In genomic region chr7:47405921-47406765, GRCh38 we compare ENCODE assay signal across 9 cellular contexts.
DNase-seq lines count a peak whose midpoint lies in the region; ATAC-seq, FAIRE-seq and TF ChIP-seq lines count a peak whose summit lies in the region.
"Had no signal": no experiment of that assay in that cellular context is flagged by ENCODE, and none has a peak within 500 bp of the region (broad histone marks: within the 10 kb centered on the region; RNA-seq: fewer than 3 reads in every experiment).

No MANE protein-coding gene starts in this region.

- no peaks in the 10 kb centered on the region for H3K27me3 Mint-ChIP-seq in activated CD8-positive, alpha-beta memory T cell treated with anti-CD3 and anti-CD28 coated beads, Interleukin-2, amount 10 ng/mL, durations not matched to agents 7 days and 5 days

- no peaks in the 10 kb centered on the region for H3K9me3 Mint-ChIP-seq in activated CD8-positive, alpha-beta memory T cell treated with anti-CD3 and anti-CD28 coated beads, Interleukin-2, amount 10 ng/mL, durations not matched to agents 7 days and 5 days (ENCODE audit: low read depth)

- no peaks in the 10 kb centered on the region for H3K9me3 ChIP-seq in HEK293 (ENCODE audit: control insufficient read depth, insufficient read depth, low read depth, low read length)
- H3K9me3 ChIP-seq in small intestine (ENCODE audit: control insufficient read depth, low read depth), result no peaks in the 10 kb centered on the region

- CTCF ChIA-PET in HEK293 (lab: Yijun Ruan, JAX) (no interaction called here), HEK293T (lab: Yijun Ruan, JAX) (no interaction called here)
- CTCF ChIA-PET in activated CD8-positive, alpha-beta memory T cell treated with anti-CD3 and anti-CD28 coated beads, Interleukin-2, amount 10 ng/mL, durations not matched to agents 7 days and 5 days (lab: Charles Lee), result no interaction called here

- H3K27ac ChIP-seq in HEK293 (ENCODE audit: extremely low read depth, low read depth, low read length), result no peak overlapping the region
- H3K27ac ChIP-seq in small intestine (ENCODE audit: low read depth in 1 of 2, low read length in 1 of 2), result peak overlapping the region; percentile 68 to 87

- no peak overlapping the region for H3K27ac Mint-ChIP-seq in activated CD8-positive, alpha-beta memory T cell treated with anti-CD3 and anti-CD28 coated beads, Interleukin-2, amount 10 ng/mL, durations not matched to agents 7 days and 5 days

- H3K4me1 ChIP-seq in HEK293 (ENCODE audit: control insufficient read depth, insufficient read depth, low read length) (no peaks in the 10 kb centered on the region), small intestine (ENCODE audit: control insufficient read depth in 2 of 2, insufficient read depth in 1 of 2, low read depth in 1 of 2, low read length in 1 of 2) (peaks cover 9 to 13% of the 10 kb centered on the region in 2 donors)

- 13 to 45% (median 27%) methylated on average over 13 of the region's 13 CpGs for WGBS in small intestine, 3 donors

- H3K4me3 ChIP-seq in HEK293 (ENCODE audit: low read depth, low read length), result no peak overlapping the region
- no peak overlapping the region for H3K4me3 ChIP-seq in bronchial epithelial cell (ENCODE audit: low read depth, low read length)
- H3K4me3 ChIP-seq in small intestine (ENCODE audit: low read depth in 1 of 2, low read length in 2 of 2), result no peak overlapping the region

- no peak for ATAC-seq in activated CD8-positive, alpha-beta memory T cell treated with anti-CD3 and anti-CD28 coated beads, Interleukin-2, amount 10 ng/mL, durations not matched to agents 7 days and 5 days

- H3K4me1 Mint-ChIP-seq in activated CD8-positive, alpha-beta memory T cell treated with anti-CD3 and anti-CD28 coated beads, Interleukin-2, amount 10 ng/mL, durations not matched to agents 7 days and 5 days, result no peaks in the 10 kb centered on the region

- no peak overlapping the region for H3K4me3 Mint-ChIP-seq in activated CD8-positive, alpha-beta memory T cell treated with anti-CD3 and anti-CD28 coated beads, Interleukin-2, amount 10 ng/mL, durations not matched to agents 7 days and 5 days

- TF ChIP-seq CTCF in HEK293 (tag by site-specific recombination; IDR thresholded peaks at IDR 0.05) (no peak), bronchial epithelial cell (IDR thresholded peaks at IDR 0.05; ENCODE audit: insufficient read depth, low read length, severe bottlenecking) (no peak)

- FAIRE-seq in bronchial epithelial cell (lab: Jason Lieb, UNC), result peak; percentile 36
- no peak for FAIRE-seq in small intestine (lab: Jason Lieb, UNC)

- no peaks in the 10 kb centered on the region for H3K36me3 Mint-ChIP-seq in activated CD8-positive, alpha-beta memory T cell treated with anti-CD3 and anti-CD28 coated beads, Interleukin-2, amount 10 ng/mL, durations not matched to agents 7 days and 5 days

- no peaks in the 10 kb centered on the region for H3K36me3 ChIP-seq in HEK293 (ENCODE audit: control insufficient read depth in 2 of 2, insufficient read depth in 1 of 2, low read length in 2 of 2)
- peaks cover 1% of the 10 kb centered on the region for H3K36me3 ChIP-seq in bronchial epithelial cell (ENCODE audit: control insufficient read depth, insufficient read depth, low read length)
- peaks cover 0 to 4% of the 10 kb centered on the region in 2 donors for H3K36me3 ChIP-seq in small intestine (ENCODE audit: control insufficient read depth in 2 of 2, insufficient read depth in 2 of 2, low read length in 2 of 2)

- peak; percentile 78 for DNase-seq in bronchial epithelial cell (ENCODE audit: low read depth)
- DNase-seq in kidney glomerular epithelial cell (lab: John Stamatoyannopoulos, UW), result peak; percentile 68
- DNase-seq in small intestine, result peak; percentile 75
- DNase-seq in KBM-7, result no peak
- no peak for DNase-seq in HEK293T (ENCODE audit: extremely low spot score)
- DNase-seq in activated CD8-positive, alpha-beta memory T cell treated with anti-CD3 and anti-CD28 coated beads, Interleukin-2, amount 10 ng/mL, durations not matched to agents 7 days and 5 days, result no peak
- no peak for DNase-seq in activated CD8-positive, alpha-beta memory T cell treated with anti-CD3 and anti-CD28 coated beads, Interleukin-2, amount 50 U/mL, for 4 hours
- DNase-seq: NCI-H345 had no signal

- H3K27me3 ChIP-seq in bronchial epithelial cell (ENCODE audit: control insufficient read depth, insufficient read depth, low read length), result no peaks in the 10 kb centered on the region
- H3K27me3 ChIP-seq in small intestine (ENCODE audit: control insufficient read depth in 2 of 2, insufficient read depth in 2 of 2, low read length in 2 of 2), result no peaks in the 10 kb centered on the region

- in situ Hi-C loops in KBM-7 (cut with MboI; ENCODE audit: low pct_unique_long_range_greater_than_20kb, low sequenced_read_pairs), result no loop called here

- POLR2A ChIA-PET in HEK293 (lab: Yijun Ruan, JAX) (no interaction called here), HEK293T (lab: Yijun Ruan, JAX) (no interaction called here)

TF ChIP-seq in HEK293, 187 proteins besides CTCF, POLR2A, EP300 and RAD21 (continues in another document):
- no peak for TF ChIP-seq ZNF155 (tag by site-specific recombination; IDR thresholded peaks at IDR 0.05)
- no peak for TF ChIP-seq ZBTB1 (tag by site-specific recombination; IDR thresholded peaks at IDR 0.05)
- no peak for TF ChIP-seq ZNF184 (tag by site-specific recombination; IDR thresholded peaks at IDR 0.05)
- no peak for TF ChIP-seq ZEB2 (tag by site-specific recombination; IDR thresholded peaks at IDR 0.05)
- peak; percentile 44; the same call in 1 of the 2 replicates for TF ChIP-seq ZFP69B (tag by site-specific recombination; IDR thresholded peaks at IDR 0.05)
- TF ChIP-seq, protein P1, sequence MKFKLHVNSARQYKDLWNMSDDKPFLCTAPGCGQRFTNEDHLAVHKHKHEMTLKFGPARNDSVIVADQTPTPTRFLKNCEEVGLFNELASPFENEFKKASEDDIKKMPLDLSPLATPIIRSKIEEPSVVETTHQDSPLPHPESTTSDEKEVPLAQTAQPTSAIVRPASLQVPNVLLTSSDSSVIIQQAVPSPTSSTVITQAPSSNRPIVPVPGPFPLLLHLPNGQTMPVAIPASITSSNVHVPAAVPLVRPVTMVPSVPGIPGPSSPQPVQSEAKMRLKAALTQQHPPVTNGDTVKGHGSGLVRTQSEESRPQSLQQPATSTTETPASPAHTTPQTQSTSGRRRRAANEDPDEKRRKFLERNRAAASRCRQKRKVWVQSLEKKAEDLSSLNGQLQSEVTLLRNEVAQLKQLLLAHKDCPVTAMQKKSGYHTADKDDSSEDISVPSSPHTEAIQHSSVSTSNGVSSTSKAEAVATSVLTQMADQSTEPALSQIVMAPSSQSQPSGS (tag by site-specific recombination; IDR thresholded peaks at IDR 0.05; ENCODE audit: low read depth), result no peak

TF ChIP-seq in HEK293T, 16 proteins besides CTCF, POLR2A, EP300 and RAD21:
- TF ChIP-seq SUZ12 (IDR thresholded peaks at IDR 0.05) (no peak), ZNF384 (IDR thresholded peaks at IDR 0.05) (no peak), BHLHE40 (IDR thresholded peaks at IDR 0.05; ENCODE audit: borderline replicate concordance) (no peak), ELF4 (IDR thresholded peaks at IDR 0.05) (no peak), LEF1 (IDR thresholded peaks at IDR 0.05; ENCODE audit: borderline replicate concordance) (no peak), CTBP1 (IDR thresholded peaks at IDR 0.05; ENCODE audit: borderline replicate concordance) (no peak), FOXK2 (IDR thresholded peaks at IDR 0.05) (no peak), ARNT (IDR thresholded peaks at IDR 0.05) (no peak), FOXM1 (IDR thresholded peaks at IDR 0.05; ENCODE audit: borderline replicate concordance) (no peak), SP1 (IDR thresholded peaks at IDR 0.05) (no peak), L3MBTL2 (conservative IDR thresholded peaks at IDR 0.05) (no peak)

Comparison
In these comparisons a context has a peak if more than half of its experiments do, and no peak if none do; other contexts are left out.
1. DNase-seq: peak in bronchial epithelial cell (single experiment), kidney glomerular epithelial cell (single experiment) and small intestine (single experiment); none in KBM-7 (single experiment), HEK293T (single experiment), activated CD8-positive, alpha-beta memory T cell treated with anti-CD3 and anti-CD28 coated beads, Interleukin-2, amount 10 ng/mL, durations not matched to agents 7 days and 5 days (single experiment) and activated CD8-positive, alpha-beta memory T cell treated with anti-CD3 and anti-CD28 coated beads, Interleukin-2, amount 50 U/mL, for 4 hours (single experiment).